In genomic region chr21:18026359-18026758, GRCh38 we compare ENCODE assay signal across 16 cellular contexts.
DNase-seq lines count a peak whose midpoint lies in the region; ATAC-seq and TF ChIP-seq lines count a peak whose summit lies in the region.
"Had no signal": no experiment of that assay in that cellular context is flagged by ENCODE, and none has a peak within 500 bp of the region (broad histone marks: within the 10 kb centered on the region; RNA-seq: fewer than 3 reads in every experiment).

No MANE protein-coding gene starts in this region.

- no peak overlapping the region for H3K4me3 ChIP-seq in mesendoderm (ENCODE audit: low read length)
- H3K4me3 ChIP-seq: BLaER1 had no signal

- H4K8ac ChIP-seq in mesendoderm (ENCODE audit: low read depth, low read length): no peak overlapping the region

- H3K4me1 ChIP-seq in mesendoderm (ENCODE audit: control insufficient read depth, low read depth, low read length): no peaks in the 10 kb centered on the region
- H3K4me1 ChIP-seq: BLaER1 had no signal

- H3K36me3 ChIP-seq in mesendoderm (ENCODE audit: control insufficient read depth, insufficient read depth, low read length): no peaks in the 10 kb centered on the region
- H3K36me3 ChIP-seq: BLaER1 had no signal

- H2BK5ac ChIP-seq in mesendoderm (ENCODE audit: low read length): no peak overlapping the region

- H3K23ac ChIP-seq in mesendoderm (ENCODE audit: low read length): no peak overlapping the region

- no peak overlapping the region for H3K56ac ChIP-seq in mesendoderm (ENCODE audit: low read length)

- no peak for ATAC-seq in SK-N-SH treated with all-trans-retinoic acid at 6 μM for 48 hours

- H3K4me2 ChIP-seq in mesendoderm (ENCODE audit: low read length): no peak overlapping the region
- H3K4me2 ChIP-seq: BLaER1 had no signal

- H2AK5ac ChIP-seq in mesendoderm (ENCODE audit: low read length): no peak overlapping the region

- H3K27ac ChIP-seq in mesendoderm (ENCODE audit: low read depth, low read length): no peak overlapping the region
- H3K27ac ChIP-seq: BLaER1 had no signal

- H2BK15ac ChIP-seq in mesendoderm (replicated peaks; ENCODE audit: low read depth): no peak overlapping the region

- no peaks in the 10 kb centered on the region for H3K27me3 ChIP-seq in mesendoderm (ENCODE audit: insufficient read depth, low read length, poor library complexity)
- H3K27me3 ChIP-seq: BLaER1 had no signal

- H3K9ac ChIP-seq in mesendoderm (ENCODE audit: low read length): no peak overlapping the region
- H3K9ac ChIP-seq: BLaER1 had no signal

- H3K79me2 ChIP-seq in mesendoderm (ENCODE audit: control insufficient read depth, insufficient read depth, low read length): no peaks in the 10 kb centered on the region

- H3K4ac ChIP-seq in mesendoderm (ENCODE audit: low read depth, low read length): no peak overlapping the region

- peak; percentile 48 for DNase-seq in D341Med (ENCODE audit: low spot score)
- DNase-seq in DMS 273 treated with DMSO at 0.1 percent for 48 hours (lab: John Stamatoyannopoulos, UW): peak; percentile 10
- DNase-seq in NCI-H82 (lab: John Stamatoyannopoulos, UW): peak; percentile 78
- DNase-seq in mesendoderm: no peak
- no peak for DNase-seq in amniotic stem cell (lab: John Stamatoyannopoulos, UW)
- no peak for DNase-seq in SHP77 treated with DMSO at 0.1 percent for 48 hours (lab: John Stamatoyannopoulos, UW)
- DNase-seq in stimulated activated CD4-positive, alpha-beta T cell treated with anti-CD3 and anti-CD28 coated beads, Interleukin-4, amount 100 ng/mL, for 24 hours: no peak
- DNase-seq: 8988T; CD4-positive, alpha-beta memory T cell; DMS153; DMS79; GF-D8; H9; IMR-90 had no signal

- no peak overlapping the region for H4K5ac ChIP-seq in mesendoderm (ENCODE audit: low read length)

- no peak overlapping the region for H2BK120ac ChIP-seq in mesendoderm (ENCODE audit: low read depth, low read length)

- no peak overlapping the region for H3K18ac ChIP-seq in mesendoderm (ENCODE audit: low read length)

- H3K79me1 ChIP-seq in mesendoderm (ENCODE audit: low read length): no peaks in the 10 kb centered on the region

- no CpG with 5 or more reads among the region's 1 CpG for WGBS in mesendoderm (ENCODE audit: extremely low coverage, insufficient coverage, low lambda C conversion rate)

TF ChIP-seq in SK-N-SH treated with all-trans-retinoic acid at 6 μM for 48 hours, 23 proteins besides CTCF, POLR2A, EP300 and RAD21:
- no peak for TF ChIP-seq CSDC2 (CRISPR knock-in tag; IDR thresholded peaks at IDR 0.05)
- TF ChIP-seq TCF4 (CRISPR knock-in tag; IDR thresholded peaks at IDR 0.05; ENCODE audit: borderline replicate concordance): peak; percentile 54; the same call in 1 of the 2 replicates
- TF ChIP-seq, protein P1, sequence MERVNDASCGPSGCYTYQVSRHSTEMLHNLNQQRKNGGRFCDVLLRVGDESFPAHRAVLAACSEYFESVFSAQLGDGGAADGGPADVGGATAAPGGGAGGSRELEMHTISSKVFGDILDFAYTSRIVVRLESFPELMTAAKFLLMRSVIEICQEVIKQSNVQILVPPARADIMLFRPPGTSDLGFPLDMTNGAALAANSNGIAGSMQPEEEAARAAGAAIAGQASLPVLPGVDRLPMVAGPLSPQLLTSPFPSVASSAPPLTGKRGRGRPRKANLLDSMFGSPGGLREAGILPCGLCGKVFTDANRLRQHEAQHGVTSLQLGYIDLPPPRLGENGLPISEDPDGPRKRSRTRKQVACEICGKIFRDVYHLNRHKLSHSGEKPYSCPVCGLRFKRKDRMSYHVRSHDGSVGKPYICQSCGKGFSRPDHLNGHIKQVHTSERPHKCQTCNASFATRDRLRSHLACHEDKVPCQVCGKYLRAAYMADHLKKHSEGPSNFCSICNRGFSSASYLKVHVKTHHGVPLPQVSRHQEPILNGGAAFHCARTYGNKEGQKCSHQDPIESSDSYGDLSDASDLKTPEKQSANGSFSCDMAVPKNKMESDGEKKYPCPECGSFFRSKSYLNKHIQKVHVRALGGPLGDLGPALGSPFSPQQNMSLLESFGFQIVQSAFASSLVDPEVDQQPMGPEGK (CRISPR knock-in tag; IDR thresholded peaks at IDR 0.05; ENCODE audit: borderline replicate concordance): no peak
- no peak for TF ChIP-seq ZFP3 (CRISPR knock-in tag; IDR thresholded peaks at IDR 0.05)

Comparison
In these comparisons a context has a peak if more than half of its experiments do, and no peak if none do; other contexts are left out.
1. DNase-seq: peak in D341Med (single experiment), DMS 273 treated with DMSO at 0.1 percent for 48 hours (single experiment) and NCI-H82 (single experiment); none in mesendoderm (single experiment), amniotic stem cell (single experiment), SHP77 treated with DMSO at 0.1 percent for 48 hours (single experiment) and stimulated activated CD4-positive, alpha-beta T cell treated with anti-CD3 and anti-CD28 coated beads, Interleukin-4, amount 100 ng/mL, for 24 hours (single experiment).